Comparison of ENCODE assay signal across 8 cellular contexts in the genomic region with DNA sequence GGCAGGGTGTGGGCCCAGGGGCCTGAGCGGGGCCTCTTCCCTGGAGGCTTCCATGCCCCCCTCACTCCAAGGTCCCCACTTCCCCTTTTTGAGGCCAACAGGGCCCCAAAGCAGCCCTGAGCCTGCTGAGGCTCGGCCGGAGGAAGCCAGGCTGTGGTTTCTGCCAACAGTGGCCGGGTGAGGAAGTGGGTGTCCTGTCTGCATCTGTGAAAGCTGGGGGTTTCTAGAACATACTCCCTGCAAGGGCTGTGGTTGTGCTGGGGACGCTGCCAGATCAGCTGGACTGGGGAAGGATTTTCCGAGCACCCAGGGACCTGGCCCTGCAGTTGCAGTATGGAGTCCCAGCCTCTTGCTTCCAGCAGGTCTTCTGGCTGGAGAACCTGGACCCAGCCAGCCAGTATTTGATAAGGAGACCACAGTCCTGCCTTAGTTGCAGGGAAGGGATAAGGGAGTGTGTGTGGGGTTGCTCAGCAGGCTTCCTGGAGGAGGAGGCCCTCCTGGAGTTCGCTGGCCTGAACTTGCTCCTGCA. TPM values are rescaled to one million over a fixed set of nuclear protein-coding genes. Genes with fewer than 3 reads are reported as not detected.
DNase-seq lines count a peak whose midpoint lies in the region; ATAC-seq, FAIRE-seq and TF ChIP-seq lines count a peak whose summit lies in the region.

No MANE protein-coding gene starts in this region.

- no peaks in the 10 kb centered on the region for H3K27me3 Mint-ChIP-seq in neural crest cell (ENCODE audit: low read depth)

- H3K36me3 Mint-ChIP-seq in neural crest cell (ENCODE audit: low read depth) = no peaks in the 10 kb centered on the region

- peak; percentile 82 for ATAC-seq in HG03135 (IDR thresholded peaks at IDR 0.05; ENCODE audit: unreplicated experiment)

- no peak overlapping the region for H3K4me3 Mint-ChIP-seq in neural crest cell

- peak; percentile 88 for FAIRE-seq in GM19239 (lab: Jason Lieb, UNC)

- no peak for TF ChIP-seq CTCF in choroid plexus epithelial cell (conservative IDR thresholded peaks at IDR 0.05; ENCODE audit: low read depth, low read length)
- TF ChIP-seq CTCF in neural crest cell (conservative IDR thresholded peaks at IDR 0.05) = no peak

- H3K4me1 Mint-ChIP-seq in neural crest cell = peaks cover 5% of the 10 kb centered on the region

- H3K9me3 Mint-ChIP-seq in neural crest cell = peaks cover 3% of the 10 kb centered on the region

- H3K27ac Mint-ChIP-seq in neural crest cell (ENCODE audit: unreplicated experiment) = peak overlapping the region; percentile 62

- H3K4me3 ChIP-seq in choroid plexus epithelial cell (ENCODE audit: low read depth, low read length) = no peak overlapping the region

- DNase-seq in GM19239 (ENCODE audit: insufficient read length, low spot score) (peak; percentile 85), UCSD-AML1 (lab: John Stamatoyannopoulos, UW; ENCODE audit: unreplicated experiment) (peak; percentile 94), choroid plexus epithelial cell (ENCODE audit: low read depth) (peak; percentile 80), neural crest cell (ENCODE audit: low read depth, low spot score) (no peak), HPDE6-E6E7 (ENCODE audit: extremely low spot score) (no peak), D341Med (ENCODE audit: low spot score) (no peak), NCI-H187 treated with DMSO at 0.1 percent for 48 hours (lab: John Stamatoyannopoulos, UW) (no peak)

RNA-seq across cellular contexts. Expression of a gene that starts 15.7 kb away (rescaled TPM):
- total RNA-seq in neural crest cell = 6.9 and 8.8 TPM in 2 replicates

Comparison
In these comparisons a context has a peak if more than half of its experiments do, and no peak if none do; other contexts are left out.
1. DNase-seq: peak in GM19239 (single experiment), UCSD-AML1 (single experiment) and choroid plexus epithelial cell (single experiment); none in neural crest cell (single experiment), HPDE6-E6E7 (single experiment), D341Med (single experiment) and NCI-H187 treated with DMSO at 0.1 percent for 48 hours (single experiment).